ENCODE assay signal across 12 cellular contexts in genomic region chr2:106138904-106139574, GRCh38. TPM values are rescaled to one million over a fixed set of nuclear protein-coding genes. Genes with fewer than 3 reads are reported as not detected.
DNase-seq lines count a peak whose midpoint lies in the region; ATAC-seq, FAIRE-seq and TF ChIP-seq lines count a peak whose summit lies in the region.
"Had no signal": no experiment of that assay in that cellular context is flagged by ENCODE, and none has a peak within 500 bp of the region (broad histone marks: within the 10 kb centered on the region; RNA-seq: fewer than 3 reads in every experiment).

No MANE protein-coding gene starts in this region.

- no peaks in the 10 kb centered on the region for H3K9me3 Mint-ChIP-seq in CD8-positive, alpha-beta memory T cell

- POLR2A ChIA-PET in CD8-positive, alpha-beta memory T cell (lab: Charles Lee), result no interaction called here

- DNase-seq in CD8-positive, alpha-beta memory T cell, result no peak
- DNase-seq in kidney (no peak), sigmoid colon (no peak), H7 (no peak), erythroblast (lab: John Stamatoyannopoulos, UW) (no peak), HTR-8/SVneo (ENCODE audit: insufficient read length, low spot score) (no peak)
- DNase-seq: activated CD4-positive, CD25-positive, alpha-beta regulatory T cell treated with anti-CD3 and anti-CD28 coated beads, Interleukin-2, amount 50 U/mL, for 72 hours; Caco-2; NCI-H1930 had no signal

- peaks cover 6% of the 10 kb centered on the region for H3K36me3 ChIP-seq in CD8-positive, alpha-beta memory T cell (ENCODE audit: insufficient read depth, low read length)
- H3K36me3 ChIP-seq in kidney (ENCODE audit: control insufficient read depth in 1 of 2, insufficient read depth in 2 of 2, low read length in 2 of 2), result no peaks in the 10 kb centered on the region
- H3K36me3 ChIP-seq in sigmoid colon, result no peaks in the 10 kb centered on the region
- peaks cover 6% of the 10 kb centered on the region for H3K36me3 ChIP-seq in H7 (replicated peaks; ENCODE audit: control insufficient read depth, insufficient read depth, low read length)
- H3K36me3 ChIP-seq: breast epithelium had no signal

- peaks cover 38% of the 10 kb centered on the region for H3K4me1 ChIP-seq in CD8-positive, alpha-beta memory T cell (ENCODE audit: insufficient read depth, low read length)
- H3K4me1 ChIP-seq in kidney (ENCODE audit: control insufficient read depth in 1 of 2, insufficient read depth in 1 of 2, low read depth in 1 of 2, low read length in 2 of 2), result peaks cover 17 to 19% of the 10 kb centered on the region in 2 donors
- H3K4me1 ChIP-seq in sigmoid colon, result peaks cover 0 to 31% (median 24%) of the 10 kb centered on the region in 4 donors
- H3K4me1 ChIP-seq: breast epithelium, Caco-2 had no signal

- H3K9ac ChIP-seq in kidney (ENCODE audit: low read length in 2 of 2), result peak overlapping the region in 1 of 2 donors; percentile 24

- no peak for TF ChIP-seq POLR2A in sigmoid colon (IDR thresholded peaks at IDR 0.05)
- no peak for TF ChIP-seq POLR2A in erythroblast (IDR thresholded peaks at IDR 0.05; ENCODE audit: low read length)

- no peaks in the 10 kb centered on the region for H3K9me3 ChIP-seq in CD8-positive, alpha-beta memory T cell (ENCODE audit: low read length)
- H3K9me3 ChIP-seq in kidney (ENCODE audit: control insufficient read depth in 1 of 2, low read length in 2 of 2) (no peaks in the 10 kb centered on the region), sigmoid colon (no peaks in the 10 kb centered on the region)
- H3K9me3 ChIP-seq: breast epithelium, Caco-2 had no signal

- H3K27me3 ChIP-seq in CD8-positive, alpha-beta memory T cell (ENCODE audit: insufficient read depth, low read length, poor library complexity, severe bottlenecking), result no peaks in the 10 kb centered on the region
- H3K27me3 ChIP-seq in sigmoid colon (no peaks in the 10 kb centered on the region), H7 (ENCODE audit: control insufficient read depth, insufficient read depth, low read length) (no peaks in the 10 kb centered on the region)
- H3K27me3 ChIP-seq: breast epithelium had no signal

- H3K4me3 ChIP-seq in CD8-positive, alpha-beta memory T cell (ENCODE audit: low read length), result peak overlapping the region; percentile 44
- no peak overlapping the region for H3K4me3 ChIP-seq in kidney (ENCODE audit: low read length in 2 of 2)
- peak overlapping the region in 1 of 4 donors; percentile 25 for H3K4me3 ChIP-seq in sigmoid colon
- H3K4me3 ChIP-seq in H7 (ENCODE audit: insufficient read depth, low read depth, low read length), result no peak overlapping the region
- H3K4me3 ChIP-seq: breast epithelium had no signal

- H3K27ac ChIP-seq in CD8-positive, alpha-beta memory T cell (ENCODE audit: low read depth, low read length), result no peak overlapping the region
- peak overlapping the region; percentile 54 for H3K27ac ChIP-seq in VCaP
- H3K27ac ChIP-seq in kidney (ENCODE audit: low read depth in 2 of 2, low read length in 2 of 2), result peak overlapping the region; percentile 30 to 81
- peak overlapping the region; percentile 70 to 88 (median 76) for H3K27ac ChIP-seq in sigmoid colon
- H3K27ac ChIP-seq: breast epithelium had no signal

- intact Hi-C loops in kidney (cut with DNase I), result no loop called here
- intact Hi-C loops in sigmoid colon (cut with DNase I), result loop anchor here (5.0 kb wide), 1 partner anchor 53 kb away; the partner anchor contains the start of gene UXS1

- peaks cover 19 to 47% (median 20%) of the 10 kb centered on the region in 3 donors for H3K36me3 Mint-ChIP-seq in CD8-positive, alpha-beta memory T cell

- H3K27ac Mint-ChIP-seq in CD8-positive, alpha-beta memory T cell, result peak overlapping the region; percentile 74 to 95 (median 89)

- H3K4me3 Mint-ChIP-seq in CD8-positive, alpha-beta memory T cell, result peak overlapping the region; percentile 68 to 87 (median 79)

- 40 to 50% methylated on average over 9 of the region's 9 CpGs for WGBS in sigmoid colon, 2 donors

- no peak for ATAC-seq in GM19397 (IDR thresholded peaks at IDR 0.05; ENCODE audit: unreplicated experiment)

- FAIRE-seq in kidney (lab: Jason Lieb, UNC) (no peak), HTR-8/SVneo (lab: Jason Lieb, UNC) (no peak)

- TF ChIP-seq CTCF in VCaP (conservative IDR thresholded peaks at IDR 0.05), result no peak
- no peak for TF ChIP-seq CTCF in kidney (IDR thresholded peaks at IDR 0.05; ENCODE audit: borderline replicate concordance, extremely low read depth, insufficient read depth)
- TF ChIP-seq CTCF in sigmoid colon (IDR thresholded peaks at IDR 0.05), result no peak

- no peaks in the 10 kb centered on the region for H3K27me3 Mint-ChIP-seq in CD8-positive, alpha-beta memory T cell

- TF ChIP-seq EP300 in sigmoid colon (IDR thresholded peaks at IDR 0.05), result no peak

- CTCF ChIA-PET in CD8-positive, alpha-beta memory T cell (lab: Charles Lee), result interaction anchor here (1.1 to 5.0 kb wide), 2 partner anchors 17 to 21 kb away, joined by 3 to 21 read pairs; no protein-coding TSS in a partner anchor

- H3K4me1 Mint-ChIP-seq in CD8-positive, alpha-beta memory T cell, result peaks cover 50 to 60% (median 60%) of the 10 kb centered on the region in 3 donors

RNA-seq across cellular contexts. Expression of gene UXS1, which starts 55.1 kb away (rescaled TPM):
- total RNA-seq in CD8-positive, alpha-beta memory T cell, result 10 to 100 TPM; 47.2 to 51.6 TPM
- 76.1 TPM for polyA plus RNA-seq in CD8-positive, alpha-beta memory T cell
- total RNA-seq in kidney, result 56.6 TPM
- polyA plus RNA-seq in kidney (ENCODE audit: insufficient read depth, low read depth, low replicate concordance), result 74.4 TPM
- 10 to 100 TPM; 15.5 to 59.8 (median 32.9) TPM for total RNA-seq in sigmoid colon
- polyA plus RNA-seq in sigmoid colon, result 10 to 100 TPM in 2 of 3 donors, 1 to 10 TPM in 1; 8.4 to 21.3 (median 10.9) TPM
- total RNA-seq in H7 (2014; rRNA removed; shearing (Covaris generic)), result 20.9 and 27.3 TPM in 2 replicates
